In the genomic region with DNA sequence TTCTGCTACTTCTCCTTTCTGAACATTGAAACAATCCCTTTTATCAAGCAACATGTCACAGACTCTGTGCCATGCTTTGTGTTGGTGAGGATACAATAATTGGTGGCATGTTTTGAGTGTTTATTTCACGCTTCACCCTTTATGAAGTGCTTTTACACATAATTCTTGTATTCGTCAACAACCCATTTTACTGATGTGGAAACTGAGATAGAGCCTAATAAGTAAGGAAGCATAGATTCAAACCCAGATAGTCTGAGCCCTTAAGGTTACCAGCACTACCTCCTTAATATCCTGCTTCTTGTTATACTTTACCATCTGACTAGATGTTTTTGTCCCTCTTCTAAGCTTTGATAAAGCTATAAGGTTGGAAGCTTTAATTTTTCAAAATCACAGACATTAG, we compare ENCODE assay signal across 2 cellular contexts.
TF ChIP-seq lines count a peak whose summit lies in the region.

No MANE protein-coding gene starts in this region.

TF ChIP-seq in IMR-90, 13 proteins besides CTCF, POLR2A, EP300 and RAD21:
- TF ChIP-seq SMC3 (IDR thresholded peaks at IDR 0.05; ENCODE audit: low read depth, low read length) (no peak), RCOR1 (IDR thresholded peaks at IDR 0.05; ENCODE audit: insufficient replicate concordance, low read length) (no peak), BHLHE40 (IDR thresholded peaks at IDR 0.05; ENCODE audit: low read depth, low read length) (no peak)
- TF ChIP-seq, protein P1, sequence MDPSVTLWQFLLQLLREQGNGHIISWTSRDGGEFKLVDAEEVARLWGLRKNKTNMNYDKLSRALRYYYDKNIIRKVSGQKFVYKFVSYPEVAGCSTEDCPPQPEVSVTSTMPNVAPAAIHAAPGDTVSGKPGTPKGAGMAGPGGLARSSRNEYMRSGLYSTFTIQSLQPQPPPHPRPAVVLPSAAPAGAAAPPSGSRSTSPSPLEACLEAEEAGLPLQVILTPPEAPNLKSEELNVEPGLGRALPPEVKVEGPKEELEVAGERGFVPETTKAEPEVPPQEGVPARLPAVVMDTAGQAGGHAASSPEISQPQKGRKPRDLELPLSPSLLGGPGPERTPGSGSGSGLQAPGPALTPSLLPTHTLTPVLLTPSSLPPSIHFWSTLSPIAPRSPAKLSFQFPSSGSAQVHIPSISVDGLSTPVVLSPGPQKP (IDR thresholded peaks at IDR 0.05; ENCODE audit: borderline replicate concordance, low read depth, low read length): no peak
- TF ChIP-seq, protein P2, sequence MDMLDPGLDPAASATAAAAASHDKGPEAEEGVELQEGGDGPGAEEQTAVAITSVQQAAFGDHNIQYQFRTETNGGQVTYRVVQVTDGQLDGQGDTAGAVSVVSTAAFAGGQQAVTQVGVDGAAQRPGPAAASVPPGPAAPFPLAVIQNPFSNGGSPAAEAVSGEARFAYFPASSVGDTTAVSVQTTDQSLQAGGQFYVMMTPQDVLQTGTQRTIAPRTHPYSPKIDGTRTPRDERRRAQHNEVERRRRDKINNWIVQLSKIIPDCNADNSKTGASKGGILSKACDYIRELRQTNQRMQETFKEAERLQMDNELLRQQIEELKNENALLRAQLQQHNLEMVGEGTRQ (IDR thresholded peaks at IDR 0.05; ENCODE audit: low read depth, low read length): no peak

TF ChIP-seq in endothelial cell of umbilical vein, 7 proteins besides CTCF, POLR2A, EP300 and RAD21:
- TF ChIP-seq FOS (IDR thresholded peaks at IDR 0.05; ENCODE audit: borderline replicate concordance, insufficient read depth, low read length): no peak
- TF ChIP-seq EZH2 (IDR thresholded peaks at IDR 0.05; ENCODE audit: borderline replicate concordance, low read depth, low read length, severe bottlenecking): no peak
- TF ChIP-seq JUN (IDR thresholded peaks at IDR 0.05; ENCODE audit: borderline replicate concordance, insufficient read depth, insufficient read length, low read depth): no peak
- no peak for TF ChIP-seq GATA2 (IDR thresholded peaks at IDR 0.05; ENCODE audit: insufficient read depth, insufficient read length, low read depth, low read length)
- no peak for TF ChIP-seq MYC (IDR thresholded peaks at IDR 0.05; ENCODE audit: low read depth, low read length)
- no peak for TF ChIP-seq POLR2AphosphoS5 (IDR thresholded peaks at IDR 0.05; ENCODE audit: insufficient read depth, low read depth, low read length)
- TF ChIP-seq, protein P3, sequence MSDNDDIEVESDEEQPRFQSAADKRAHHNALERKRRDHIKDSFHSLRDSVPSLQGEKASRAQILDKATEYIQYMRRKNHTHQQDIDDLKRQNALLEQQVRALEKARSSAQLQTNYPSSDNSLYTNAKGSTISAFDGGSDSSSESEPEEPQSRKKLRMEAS (IDR thresholded peaks at IDR 0.05; ENCODE audit: insufficient read depth, insufficient read length): no peak
